8 cellular contexts compared by ENCODE assay signal in the genomic region with DNA sequence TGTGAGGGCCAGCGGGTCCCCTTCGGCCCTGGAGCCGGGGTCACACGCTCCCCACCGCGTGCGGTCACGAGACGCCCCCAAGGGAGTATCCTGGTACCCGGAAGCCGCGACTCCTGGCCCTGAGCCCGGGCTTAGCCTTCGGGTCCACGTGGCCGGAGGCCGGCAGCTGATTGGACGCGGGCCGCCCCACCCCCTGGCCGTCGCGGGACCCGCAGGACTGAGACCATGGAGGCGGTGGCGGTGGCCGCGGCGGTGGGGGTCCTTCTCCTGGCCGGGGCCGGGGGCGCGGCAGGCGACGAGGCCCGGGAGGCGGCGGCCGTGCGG. TPM values are rescaled to one million over a fixed set of nuclear protein-coding genes. Genes with fewer than 3 reads are reported as not detected.
DNase-seq lines count a peak whose midpoint lies in the region; FAIRE-seq and TF ChIP-seq lines count a peak whose summit lies in the region.

A gene (plus strand): TSS at position 194 of the 324 bp plus-strand sequence. CDS start 32 bp downstream, at position 226.

- H3K9me3 Mint-ChIP-seq in neural progenitor cell = no peaks in the 10 kb centered on the region

- no peak within 1 kb of the TSS for H3K27ac Mint-ChIP-seq in neural progenitor cell

- H3K27me3 ChIP-seq in Loucy (ENCODE audit: insufficient read depth, low read length, poor library complexity, severe bottlenecking) (no peaks in the 10 kb centered on the region), neural progenitor cell (peaks cover 31% of the 10 kb centered on the region)

- H3K4me3 Mint-ChIP-seq in neural progenitor cell = peak within 1 kb of the TSS; percentile 90

- TF ChIP-seq CTCF in Loucy (conservative IDR thresholded peaks at IDR 0.05; ENCODE audit: low read length) = no peak
- no peak for TF ChIP-seq CTCF in fibroblast of villous mesenchyme (IDR thresholded peaks at IDR 0.05; ENCODE audit: insufficient read depth, low read depth, low read length)
- no peak for TF ChIP-seq CTCF in neural progenitor cell (IDR thresholded peaks at IDR 0.05)

- H3K4me2 ChIP-seq in Loucy (ENCODE audit: low read depth, low read length, poor library complexity, severe bottlenecking) (peak within 1 kb of the TSS; percentile 96), neural progenitor cell (peak within 1 kb of the TSS; percentile 78)

- H3K9me3 ChIP-seq in Loucy (ENCODE audit: insufficient read depth, low read depth, low read length) (no peaks in the 10 kb centered on the region), neural progenitor cell (ENCODE audit: low read depth) (no peaks in the 10 kb centered on the region)

- peaks cover 2% of the 10 kb centered on the region for H3K36me3 Mint-ChIP-seq in neural progenitor cell

- H3K9me2 ChIP-seq in Loucy (replicated peaks; ENCODE audit: low read depth, low read length) = no peaks in the 10 kb centered on the region

- H3K27me3 Mint-ChIP-seq in neural progenitor cell (ENCODE audit: insufficient read depth, low read depth) = peaks cover 3% of the 10 kb centered on the region

- H3K79me2 ChIP-seq in Loucy (ENCODE audit: insufficient read depth, low read length) = peaks cover 41% of the 10 kb centered on the region
- peaks cover 5% of the 10 kb centered on the region for H3K79me2 ChIP-seq in neural progenitor cell (ENCODE audit: low read depth)

- H3K9ac ChIP-seq in Loucy (ENCODE audit: low read depth, low read length, poor library complexity, severe bottlenecking) (peak within 1 kb of the TSS; percentile 91), neural progenitor cell (no peak within 1 kb of the TSS)

- DNase-seq in ELF-1 (ENCODE audit: low read depth, low spot score) (peak; percentile 85), H54 (ENCODE audit: insufficient read length, low spot score) (peak; percentile 98), SHP77 treated with DMSO at 0.1 percent for 48 hours (lab: John Stamatoyannopoulos, UW) (peak; percentile 79), activated gamma-delta T cell treated with Interleukin-2 at 50 U/mL for 16 hours (peak; percentile 81), fibroblast of villous mesenchyme (ENCODE audit: low read depth) (peak; percentile 90), neural progenitor cell (ENCODE audit: low spot score) (peak; percentile 88), stromal cell of bone marrow (ENCODE audit: low read depth) (peak; percentile 76)

- peak; percentile 58 for TF ChIP-seq POLR2A in H54 (IDR thresholded peaks at IDR 0.05; ENCODE audit: low read depth, low read length)

- H4K20me1 ChIP-seq in Loucy (ENCODE audit: insufficient read depth, low read length, poor library complexity, severe bottlenecking) (peaks cover 8% of the 10 kb centered on the region), neural progenitor cell (ENCODE audit: low read depth) (no peaks in the 10 kb centered on the region)

- H3K4me1 ChIP-seq in Loucy (ENCODE audit: insufficient read depth, low read length, poor library complexity, severe bottlenecking) = peaks cover 40% of the 10 kb centered on the region
- H3K4me1 ChIP-seq in neural progenitor cell = peaks cover 10% of the 10 kb centered on the region

- no peak within 1 kb of the TSS for H3K27ac ChIP-seq in neural progenitor cell

- peak within 1 kb of the TSS; percentile 84 for H3K4me3 ChIP-seq in Loucy (ENCODE audit: low read length, poor library complexity, severe bottlenecking)
- H3K4me3 ChIP-seq in fibroblast of villous mesenchyme (ENCODE audit: low read depth, low read length) = peak within 1 kb of the TSS; percentile 72
- H3K4me3 ChIP-seq in neural progenitor cell = peak within 1 kb of the TSS; percentile 52

- H3K4me1 Mint-ChIP-seq in neural progenitor cell = peaks cover 22% of the 10 kb centered on the region

- FAIRE-seq in H54 (lab: Jason Lieb, UNC) = no peak

- H2AFZ ChIP-seq in Loucy (ENCODE audit: low read length) (peak within 1 kb of the TSS; percentile 44), neural progenitor cell (replicated peaks) (peak within 1 kb of the TSS; percentile 31)

- H3K36me3 ChIP-seq in Loucy (ENCODE audit: insufficient read depth, low read length) = no peaks in the 10 kb centered on the region
- H3K36me3 ChIP-seq in neural progenitor cell = no peaks in the 10 kb centered on the region

- H3F3A ChIP-seq in Loucy (ENCODE audit: low read depth) = peaks cover 6% of the 10 kb centered on the region; the same call in 1 of the 2 replicates
- H3F3A ChIP-seq in neural progenitor cell (ENCODE audit: low read depth) = peaks cover 6% of the 10 kb centered on the region

RNA-seq across cellular contexts. Expression of the gene that starts here (rescaled TPM):
- 28.5 and 35.1 TPM in 2 replicates for total RNA-seq in fibroblast of villous mesenchyme
- 6.2 and 24.7 TPM in 2 replicates for total RNA-seq in neural progenitor cell (ENCODE audit: low replicate concordance)
